In the genomic region with DNA sequence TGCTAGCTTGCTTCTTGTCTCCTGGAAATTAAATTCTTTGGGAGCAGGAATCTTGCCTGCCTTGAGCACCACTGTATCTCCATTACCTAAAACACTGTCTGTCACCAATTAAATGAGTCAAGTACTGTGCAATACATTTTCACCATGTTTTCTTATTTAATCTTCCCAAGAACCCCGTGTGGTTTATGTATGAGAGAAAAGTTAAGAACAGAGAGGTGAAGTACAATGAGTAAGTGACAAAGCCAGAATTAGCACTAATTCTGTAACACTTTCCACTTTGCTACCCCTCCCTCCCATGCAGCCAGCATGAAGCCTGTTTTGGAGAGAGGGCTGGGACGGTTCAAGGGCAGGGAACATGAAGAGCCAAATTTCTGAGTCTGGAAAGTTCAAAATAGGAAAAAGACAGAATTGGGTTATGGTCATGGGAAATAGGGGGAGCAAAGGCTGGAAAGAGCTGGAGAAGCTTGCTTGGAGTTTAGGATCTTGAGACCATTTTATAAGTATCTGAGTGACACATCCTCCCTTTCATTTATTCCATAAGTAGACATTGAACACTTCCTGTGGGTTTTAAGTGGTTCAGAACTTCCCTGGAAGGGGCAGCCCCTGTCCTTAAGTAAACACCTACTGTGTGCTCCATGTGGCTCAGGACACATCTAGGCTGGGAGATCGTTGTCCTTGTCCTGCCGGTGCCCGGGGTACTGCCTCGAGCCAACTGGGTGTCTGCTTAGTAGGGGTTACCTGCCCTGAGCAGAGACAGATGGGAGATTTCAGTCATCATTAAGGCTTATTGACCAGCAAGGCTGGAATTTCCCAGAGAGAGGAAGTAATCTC, we compare ENCODE assay signal across 24 cellular contexts.
A peak's percentile ranks its signal among the peaks of the same experiment; 100 is the strongest.
DNase-seq lines count a peak whose midpoint lies in the region; ATAC-seq, FAIRE-seq and TF ChIP-seq lines count a peak whose summit lies in the region.
"Had no signal": no experiment of that assay in that cellular context is flagged by ENCODE, and none has a peak within 500 bp of the region (broad histone marks: within the 10 kb centered on the region; RNA-seq: fewer than 3 reads in every experiment).

No MANE protein-coding gene starts in this region.

- no peak for DNase-seq in activated T-cell treated with anti-CD3 and anti-CD28 coated beads, Interleukin-2, amount 50 U/mL, for 24 hours
- DNase-seq in activated T-cell treated with anti-CD3 and anti-CD28 coated beads for 4 hours (no peak), GM12892 (ENCODE audit: insufficient read length) (no peak), neural crest cell (ENCODE audit: low read depth, low spot score) (no peak), NOMO-1 treated with dmso at 0.1 percent for 144 hours (lab: John Stamatoyannopoulos, UW; ENCODE audit: unreplicated experiment) (no peak), cortex of kidney (lab: John Stamatoyannopoulos, UW) (no peak)
- peak; percentile 25 to 29 for DNase-seq in activated T-cell treated with anti-CD3 and anti-CD28 coated beads, Interleukin-2, amount 50 U/mL, for 48 hours
- DNase-seq: CD8-positive, alpha-beta memory T cell; dermis blood vessel endothelial cell; DMS153; NCI-H1930; NCI-H2171 treated with DMSO at 0.1 percent for 48 hours; PC-3; T-cell had no signal

- H3K4me3 Mint-ChIP-seq in activated T-cell treated with anti-CD3 and anti-CD28 coated beads, Interleukin-2, amount 50 U/mL, for 24 hours, result no peak overlapping the region
- no peak overlapping the region for H3K4me3 Mint-ChIP-seq in neural crest cell
- H3K4me3 Mint-ChIP-seq: CD8-positive, alpha-beta memory T cell; central memory CD8-positive, alpha-beta T cell; memory B cell; nephron; T-cell; WTC11 had no signal

- H3K36me3 Mint-ChIP-seq in activated T-cell treated with anti-CD3 and anti-CD28 coated beads, Interleukin-2, amount 50 U/mL, for 24 hours (ENCODE audit: low read depth), result no peaks in the 10 kb centered on the region
- H3K36me3 Mint-ChIP-seq in neural crest cell (ENCODE audit: low read depth), result no peaks in the 10 kb centered on the region
- H3K36me3 Mint-ChIP-seq: CD8-positive, alpha-beta memory T cell; T-cell; WTC11 had no signal

- no peaks in the 10 kb centered on the region for H3K9me3 Mint-ChIP-seq in activated T-cell treated with anti-CD3 and anti-CD28 coated beads, Interleukin-2, amount 50 U/mL, for 24 hours
- H3K9me3 Mint-ChIP-seq in neural crest cell, result no peaks in the 10 kb centered on the region
- H3K9me3 Mint-ChIP-seq: CD8-positive, alpha-beta memory T cell; central memory CD8-positive, alpha-beta T cell; memory B cell; nephron; T-cell; WTC11 had no signal

- no peak for ATAC-seq in HG03571 (IDR thresholded peaks at IDR 0.05; ENCODE audit: unreplicated experiment)
- ATAC-seq: esophagus mucosa, HCT116, HepG2, left lobe of liver, PC-3, T-cell, WTC11 had no signal

- peaks cover 17% of the 10 kb centered on the region for H3K4me1 Mint-ChIP-seq in activated T-cell treated with anti-CD3 and anti-CD28 coated beads, Interleukin-2, amount 50 U/mL, for 24 hours (ENCODE audit: low read depth)
- H3K4me1 Mint-ChIP-seq in neural crest cell, result peaks cover 13% of the 10 kb centered on the region
- H3K4me1 Mint-ChIP-seq: CD8-positive, alpha-beta memory T cell; central memory CD8-positive, alpha-beta T cell; memory B cell; T-cell had no signal

- peak; percentile 53 for FAIRE-seq in GM12892 (lab: Jason Lieb, UNC)
- FAIRE-seq: HepG2, islet of Langerhans had no signal

- TF ChIP-seq POLR2A in GM12892 (IDR thresholded peaks at IDR 0.05; ENCODE audit: low read depth, low read length), result no peak

- peak overlapping the region; percentile 71 for H3K27ac Mint-ChIP-seq in activated T-cell treated with anti-CD3 and anti-CD28 coated beads, Interleukin-2, amount 50 U/mL, for 24 hours
- peak overlapping the region; percentile 44 for H3K27ac Mint-ChIP-seq in neural crest cell (ENCODE audit: unreplicated experiment)
- H3K27ac Mint-ChIP-seq: CD8-positive, alpha-beta memory T cell; memory B cell; nephron; T-cell; WTC11 had no signal

- TF ChIP-seq CTCF in neural crest cell (conservative IDR thresholded peaks at IDR 0.05), result no peak

- H3K27me3 Mint-ChIP-seq in activated T-cell treated with anti-CD3 and anti-CD28 coated beads, Interleukin-2, amount 50 U/mL, for 24 hours, result peaks cover 19% of the 10 kb centered on the region
- H3K27me3 Mint-ChIP-seq in neural crest cell (ENCODE audit: low read depth), result peaks cover 7% of the 10 kb centered on the region

Comparison
In these comparisons a context has a peak if more than half of its experiments do, and no peak if none do; other contexts are left out.
1. DNase-seq: peak in activated T-cell treated with anti-CD3 and anti-CD28 coated beads, Interleukin-2, amount 50 U/mL, for 48 hours (2 of 2); none in activated T-cell treated with anti-CD3 and anti-CD28 coated beads, Interleukin-2, amount 50 U/mL, for 24 hours (single experiment), activated T-cell treated with anti-CD3 and anti-CD28 coated beads for 4 hours (single experiment), GM12892 (single experiment), neural crest cell (single experiment), NOMO-1 treated with dmso at 0.1 percent for 144 hours (single experiment) and cortex of kidney (single experiment).